Comparison of ENCODE assay signal across 15 cellular contexts in the genomic region with DNA sequence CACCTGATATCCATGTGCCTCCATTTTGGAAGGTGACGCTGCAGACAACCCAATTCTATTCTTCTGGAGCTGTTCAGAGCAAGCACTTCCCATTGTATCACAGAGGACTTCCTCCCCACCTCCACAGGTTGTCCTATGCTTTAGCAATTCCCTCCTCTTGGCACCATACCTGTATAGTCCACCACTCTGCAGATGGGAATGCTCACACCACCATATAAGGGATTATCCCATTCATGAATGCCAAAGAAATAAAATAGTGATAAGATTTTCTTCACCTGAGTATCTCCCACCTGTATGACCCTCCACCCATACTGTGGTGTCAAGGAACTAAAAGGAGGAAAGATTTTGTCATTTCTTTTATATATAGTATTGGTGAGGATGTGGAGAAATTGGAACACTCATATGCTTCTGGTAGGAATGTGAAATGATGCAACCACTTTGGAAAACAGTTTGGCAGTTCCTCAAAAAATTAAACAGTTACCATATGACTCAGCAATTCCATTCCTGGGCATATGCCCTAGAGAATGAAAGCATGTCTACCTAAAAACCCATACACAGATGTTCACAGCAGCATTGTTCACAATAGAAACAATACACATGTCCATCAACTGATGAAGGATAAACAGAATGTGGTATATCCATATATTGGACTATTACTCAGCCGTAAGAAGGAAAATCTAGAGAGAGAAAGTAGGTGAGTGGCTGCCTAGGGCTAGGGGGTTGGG.
DNase-seq lines count a peak whose midpoint lies in the region; ATAC-seq, FAIRE-seq and TF ChIP-seq lines count a peak whose summit lies in the region.
"Had no signal": no experiment of that assay in that cellular context is flagged by ENCODE, and none has a peak within 500 bp of the region (broad histone marks: within the 10 kb centered on the region; RNA-seq: fewer than 3 reads in every experiment).

No MANE protein-coding gene starts in this region.

- 95% methylated on average over 2 of the region's 2 CpGs for WGBS in esophagus muscularis mucosa
- WGBS in suprapubic skin, result 96% methylated on average over 2 of the region's 2 CpGs

- H3K4me1 Mint-ChIP-seq in HFFc6 (ENCODE audit: low read depth), result peaks cover 47% of the 10 kb centered on the region
- H3K4me1 Mint-ChIP-seq in mesothelial cell of epicardium, result no peaks in the 10 kb centered on the region
- H3K4me1 Mint-ChIP-seq: activated B cell treated with CpG ODN at 0.5 μM for 24 hours, memory B cell had no signal

- H3K27ac ChIP-seq in AG04450 (ENCODE audit: low read depth, low read length), result no peak overlapping the region
- peak overlapping the region; percentile 6 for H3K27ac ChIP-seq in keratinocyte (ENCODE audit: control insufficient read depth, insufficient read depth, low read length)
- no peak overlapping the region for H3K27ac ChIP-seq in esophagus muscularis mucosa (replicated peaks in 1 of 4)
- no peak overlapping the region for H3K27ac ChIP-seq in suprapubic skin

- no peak for ATAC-seq in GM19324 (IDR thresholded peaks at IDR 0.05; ENCODE audit: low FRiP score, unreplicated experiment)

- no peak overlapping the region for H3K9ac ChIP-seq in adipocyte (ENCODE audit: low read length)
- H3K9ac ChIP-seq in keratinocyte (ENCODE audit: control insufficient read depth, extremely low read depth, insufficient read depth, low read length), result no peak overlapping the region

- H3K27ac Mint-ChIP-seq in HFFc6 (peak overlapping the region; percentile 81), mesothelial cell of epicardium (no peak overlapping the region)
- H3K27ac Mint-ChIP-seq: activated B cell treated with CpG ODN at 0.5 μM for 24 hours, memory B cell had no signal

- H3K4me3 Mint-ChIP-seq in HFFc6 (no peak overlapping the region), mesothelial cell of epicardium (no peak overlapping the region)
- H3K4me3 Mint-ChIP-seq: activated B cell treated with CpG ODN at 0.5 μM for 24 hours, memory B cell had no signal

- POLR2A ChIA-PET in AG04450 (lab: Yijun Ruan, JAX), result interaction anchor here (0.7 kb wide), 1 partner anchor 123 kb away, joined by 6 read pairs; no protein-coding TSS in a partner anchor

- no peaks in the 10 kb centered on the region for H3K9me1 ChIP-seq in keratinocyte (ENCODE audit: control insufficient read depth, extremely low read depth, insufficient read depth, low read length)

- FAIRE-seq in keratinocyte (lab: Jason Lieb, UNC), result peak; percentile 93
- FAIRE-seq: endometrium, GM18507 had no signal

- dilution Hi-C loops in keratinocyte (cut with MboI; ENCODE audit: extremely low pct_ligation_motif_present, low sequenced_read_pairs), result no loop called here

- DNase-seq in AG04450 (ENCODE audit: low read depth, low spot score) (peak; percentile 42), HFFc6 (peak; percentile 80), adipocyte (ENCODE audit: low read depth) (peak; percentile 89), keratinocyte (ENCODE audit: low read depth, low spot score) (peak; percentile 40), mesothelial cell of epicardium (ENCODE audit: low spot score in 2 of 2, unreplicated experiment in 2 of 2) (no peak), esophagus muscularis mucosa (ENCODE audit: extremely low spot score) (no peak), suprapubic skin (ENCODE audit: low spot score in 2 of 2) (no peak)
- DNase-seq: activated B cell treated with CpG ODN at 0.5 μM for 24 hours; activated naive CD4-positive, alpha-beta T cell; NCI-H1417; retina had no signal

- no peak for TF ChIP-seq EP300 in esophagus muscularis mucosa (IDR thresholded peaks at IDR 0.05)
- no peak for TF ChIP-seq EP300 in suprapubic skin (IDR thresholded peaks at IDR 0.05)

- CTCF ChIA-PET in AG04450 (lab: Charles Lee), result no interaction called here

- H3K36me3 ChIP-seq in adipocyte (ENCODE audit: control insufficient read depth, insufficient read depth, low read length, severe bottlenecking) (peaks cover 13% of the 10 kb centered on the region), keratinocyte (ENCODE audit: control insufficient read depth in 2 of 2, extremely low read depth in 1 of 2, insufficient read depth in 2 of 2, low read length in 2 of 2) (no peaks in the 10 kb centered on the region), esophagus muscularis mucosa (no peaks in the 10 kb centered on the region), suprapubic skin (no peaks in the 10 kb centered on the region)

- H3K27me3 ChIP-seq in AG04450 (ENCODE audit: control insufficient read depth, insufficient read depth, low read length) (no peaks in the 10 kb centered on the region), adipocyte (replicated peaks; ENCODE audit: control insufficient read depth, insufficient read depth, low read length) (no peaks in the 10 kb centered on the region), keratinocyte (ENCODE audit: control insufficient read depth, extremely low read depth, insufficient read depth, low read length) (no peaks in the 10 kb centered on the region), esophagus muscularis mucosa (no peaks in the 10 kb centered on the region), suprapubic skin (no peaks in the 10 kb centered on the region)

- peaks cover 7% of the 10 kb centered on the region for H3K27me3 Mint-ChIP-seq in HFFc6 (ENCODE audit: insufficient read depth)
- H3K27me3 Mint-ChIP-seq in mesothelial cell of epicardium (ENCODE audit: low read depth), result no peaks in the 10 kb centered on the region
- H3K27me3 Mint-ChIP-seq: memory B cell had no signal

- no peaks in the 10 kb centered on the region for H3K79me2 ChIP-seq in keratinocyte (ENCODE audit: control insufficient read depth, insufficient read depth, low read length)

- intact Hi-C loops in esophagus muscularis mucosa (cut with DNase I), result no loop called here

- H3K9me3 ChIP-seq in AG04450 (ENCODE audit: control insufficient read depth, insufficient read depth, low read length), result peaks cover 11% of the 10 kb centered on the region
- H3K9me3 ChIP-seq in adipocyte (ENCODE audit: control insufficient read depth, low read length), result no peaks in the 10 kb centered on the region
- H3K9me3 ChIP-seq in keratinocyte (ENCODE audit: control insufficient read depth, low read depth, low read length), result peaks cover 3% of the 10 kb centered on the region
- no peaks in the 10 kb centered on the region for H3K9me3 ChIP-seq in esophagus muscularis mucosa
- H3K9me3 ChIP-seq in suprapubic skin, result no peaks in the 10 kb centered on the region

- H3K4me1 ChIP-seq in adipocyte (ENCODE audit: control insufficient read depth, insufficient read depth, low read length) (peaks cover 48% of the 10 kb centered on the region), keratinocyte (ENCODE audit: control insufficient read depth, extremely low read depth, insufficient read depth, low read length) (peaks cover 16% of the 10 kb centered on the region), esophagus muscularis mucosa (peaks cover 0 to 5% (median 0%) of the 10 kb centered on the region in 4 donors), suprapubic skin (no peaks in the 10 kb centered on the region)

- H2AFZ ChIP-seq in keratinocyte (ENCODE audit: control insufficient read depth, low read length), result no peak overlapping the region

- no peak for TF ChIP-seq CTCF in AG04450 (IDR thresholded peaks at IDR 0.05; ENCODE audit: low read depth, low read length)
- TF ChIP-seq CTCF in HFFc6 (IDR thresholded peaks at IDR 0.05), result no peak
- no peak for TF ChIP-seq CTCF in keratinocyte (optimal IDR thresholded peaks at IDR 0.05 in 1 of 3, IDR thresholded peaks at IDR 0.05 in 1 of 3, conservative IDR thresholded peaks at IDR 0.05 in 1 of 3; ENCODE audit: extremely low read depth in 1 of 3, insufficient read depth in 2 of 3, low read length in 3 of 3)
- no peak for TF ChIP-seq CTCF in mesothelial cell of epicardium (IDR thresholded peaks at IDR 0.05; ENCODE audit: unreplicated experiment)
- no peak for TF ChIP-seq CTCF in esophagus muscularis mucosa (IDR thresholded peaks at IDR 0.05)
- no peak for TF ChIP-seq CTCF in suprapubic skin (IDR thresholded peaks at IDR 0.05)

- H4K20me1 ChIP-seq in keratinocyte (ENCODE audit: control insufficient read depth, extremely low read depth, insufficient read depth, low read length), result no peaks in the 10 kb centered on the region

- peaks cover 77% of the 10 kb centered on the region for H3K36me3 Mint-ChIP-seq in HFFc6 (ENCODE audit: low read depth)
- H3K36me3 Mint-ChIP-seq in mesothelial cell of epicardium, result peaks cover 4% of the 10 kb centered on the region
- H3K36me3 Mint-ChIP-seq: memory B cell had no signal

- no peak for TF ChIP-seq POLR2A in esophagus muscularis mucosa (IDR thresholded peaks at IDR 0.05; ENCODE audit: low read depth)
- TF ChIP-seq POLR2A in suprapubic skin (IDR thresholded peaks at IDR 0.05), result no peak

- H3K9me3 Mint-ChIP-seq in HFFc6, result peaks cover 4% of the 10 kb centered on the region
- peaks cover 6% of the 10 kb centered on the region for H3K9me3 Mint-ChIP-seq in mesothelial cell of epicardium
- H3K9me3 Mint-ChIP-seq: activated B cell treated with CpG ODN at 0.5 μM for 24 hours, memory B cell had no signal

- no peak overlapping the region for H3K4me3 ChIP-seq in AG04450 (ENCODE audit: low read depth, low read length)
- no peak overlapping the region for H3K4me3 ChIP-seq in adipocyte (ENCODE audit: low read length)
- no peak overlapping the region for H3K4me3 ChIP-seq in keratinocyte (ENCODE audit: control insufficient read depth in 2 of 3, extremely low read depth in 1 of 3, insufficient read depth in 2 of 3, low read depth in 1 of 3, low read length in 3 of 3)
- no peak overlapping the region for H3K4me3 ChIP-seq in esophagus muscularis mucosa
- H3K4me3 ChIP-seq in suprapubic skin, result no peak overlapping the region

- peak overlapping the region; percentile 17 for H3K4me2 ChIP-seq in keratinocyte (ENCODE audit: control insufficient read depth, extremely low read depth, insufficient read depth, low read depth, low read length)

Comparison
In these comparisons a context has a peak if more than half of its experiments do, and no peak if none do; other contexts are left out.
1. DNase-seq: peak in AG04450 (single experiment), HFFc6 (single experiment), adipocyte (single experiment) and keratinocyte (single experiment); none in mesothelial cell of epicardium (0 of 2), esophagus muscularis mucosa (single experiment) and suprapubic skin (0 of 2).